In the genomic region with DNA sequence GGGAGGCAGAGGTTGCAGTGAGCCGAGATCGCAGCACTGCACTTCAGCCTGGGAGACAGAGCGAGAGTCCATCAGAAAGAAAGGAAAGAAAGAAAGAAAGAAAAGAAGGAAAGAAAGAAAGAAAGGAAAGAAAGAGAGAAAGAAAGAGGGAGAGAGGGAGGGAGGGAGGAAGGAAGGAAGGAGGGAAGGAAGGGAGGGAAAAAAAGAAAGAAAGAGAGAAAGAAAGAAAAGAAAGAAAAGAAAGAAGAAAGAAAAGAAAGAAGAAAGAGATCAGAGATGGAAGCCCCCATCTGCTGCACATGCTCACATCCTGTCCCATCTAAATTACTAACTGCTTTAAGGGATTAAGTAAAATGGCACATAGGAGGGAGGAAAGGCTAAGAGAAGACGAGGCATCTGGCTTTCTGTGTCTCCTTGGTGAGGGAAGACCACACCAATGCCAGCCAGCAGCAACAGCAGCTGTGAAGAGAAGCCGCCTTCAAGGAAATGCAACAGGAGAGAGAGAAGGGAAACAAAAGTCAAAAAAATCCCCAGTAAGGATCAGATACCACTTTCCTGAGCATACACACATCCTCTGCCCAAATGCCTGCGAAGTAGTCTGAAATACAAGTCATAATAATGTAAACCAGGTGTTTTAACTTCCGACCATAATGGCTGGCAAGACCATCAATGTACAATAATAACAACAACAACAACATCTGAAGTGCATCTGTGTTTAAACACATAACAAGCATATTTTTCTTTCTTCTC, we compare ENCODE assay signal across 13 cellular contexts.
"Had no signal": no experiment of that assay in that cellular context is flagged by ENCODE, and none has a peak within 500 bp of the region (broad histone marks: within the 10 kb centered on the region; RNA-seq: fewer than 3 reads in every experiment).

No MANE protein-coding gene starts in this region.

- H3K4me1 ChIP-seq: body of pancreas, tibial nerve, vagina had no signal

- H3K27me3 Mint-ChIP-seq: activated CD4-positive, alpha-beta memory T cell treated with anti-CD3 and anti-CD28 coated beads, Interleukin-2, amount 10 ng/mL, durations not matched to agents 7 days and 5 days; central memory CD8-positive, alpha-beta T cell had no signal

- H3K4me1 Mint-ChIP-seq: activated CD4-positive, alpha-beta memory T cell treated with anti-CD3 and anti-CD28 coated beads, Interleukin-2, amount 10 ng/mL, durations not matched to agents 7 days and 5 days; central memory CD8-positive, alpha-beta T cell had no signal

- H3K27ac ChIP-seq: body of pancreas, tibial nerve, vagina had no signal

- H3K9me3 ChIP-seq: body of pancreas, tibial nerve, vagina had no signal

- H3K36me3 ChIP-seq: tibial nerve, vagina had no signal

- H3K27ac Mint-ChIP-seq: activated CD4-positive, alpha-beta memory T cell treated with anti-CD3 and anti-CD28 coated beads, Interleukin-2, amount 10 ng/mL, durations not matched to agents 7 days and 5 days; activated naive CD4-positive, alpha-beta T cell treated with anti-CD3 and anti-CD28 coated beads for 36 hours; effector memory CD8-positive, alpha-beta T cell had no signal

- ATAC-seq: body of pancreas; effector memory CD8-positive, alpha-beta T cell had no signal

- H3K4me3 ChIP-seq: body of pancreas, tibial nerve, vagina had no signal

- DNase-seq: activated CD4-positive, alpha-beta memory T cell treated with anti-CD3 and anti-CD28 coated beads, Interleukin-2, amount 10 ng/mL, durations not matched to agents 7 days and 5 days; activated naive CD4-positive, alpha-beta T cell treated with anti-CD3 and anti-CD28 coated beads for 36 hours; amniotic stem cell; body of pancreas; cortex of kidney; effector memory CD8-positive, alpha-beta T cell; hippocampal formation; kidney glomerular epithelial cell; posterior cingulate gyrus; small intestine had no signal

- H3K9me3 Mint-ChIP-seq: activated CD4-positive, alpha-beta memory T cell treated with anti-CD3 and anti-CD28 coated beads, Interleukin-2, amount 10 ng/mL, durations not matched to agents 7 days and 5 days; activated naive CD4-positive, alpha-beta T cell treated with anti-CD3 and anti-CD28 coated beads for 36 hours; central memory CD8-positive, alpha-beta T cell; effector memory CD8-positive, alpha-beta T cell had no signal

- H3K27me3 ChIP-seq: body of pancreas, tibial nerve, vagina had no signal

- H3K4me3 Mint-ChIP-seq: activated CD4-positive, alpha-beta memory T cell treated with anti-CD3 and anti-CD28 coated beads, Interleukin-2, amount 10 ng/mL, durations not matched to agents 7 days and 5 days; activated naive CD4-positive, alpha-beta T cell treated with anti-CD3 and anti-CD28 coated beads for 36 hours; central memory CD8-positive, alpha-beta T cell; effector memory CD8-positive, alpha-beta T cell had no signal
